Comparison of ENCODE assay signal across 8 cellular contexts in the genomic region with DNA sequence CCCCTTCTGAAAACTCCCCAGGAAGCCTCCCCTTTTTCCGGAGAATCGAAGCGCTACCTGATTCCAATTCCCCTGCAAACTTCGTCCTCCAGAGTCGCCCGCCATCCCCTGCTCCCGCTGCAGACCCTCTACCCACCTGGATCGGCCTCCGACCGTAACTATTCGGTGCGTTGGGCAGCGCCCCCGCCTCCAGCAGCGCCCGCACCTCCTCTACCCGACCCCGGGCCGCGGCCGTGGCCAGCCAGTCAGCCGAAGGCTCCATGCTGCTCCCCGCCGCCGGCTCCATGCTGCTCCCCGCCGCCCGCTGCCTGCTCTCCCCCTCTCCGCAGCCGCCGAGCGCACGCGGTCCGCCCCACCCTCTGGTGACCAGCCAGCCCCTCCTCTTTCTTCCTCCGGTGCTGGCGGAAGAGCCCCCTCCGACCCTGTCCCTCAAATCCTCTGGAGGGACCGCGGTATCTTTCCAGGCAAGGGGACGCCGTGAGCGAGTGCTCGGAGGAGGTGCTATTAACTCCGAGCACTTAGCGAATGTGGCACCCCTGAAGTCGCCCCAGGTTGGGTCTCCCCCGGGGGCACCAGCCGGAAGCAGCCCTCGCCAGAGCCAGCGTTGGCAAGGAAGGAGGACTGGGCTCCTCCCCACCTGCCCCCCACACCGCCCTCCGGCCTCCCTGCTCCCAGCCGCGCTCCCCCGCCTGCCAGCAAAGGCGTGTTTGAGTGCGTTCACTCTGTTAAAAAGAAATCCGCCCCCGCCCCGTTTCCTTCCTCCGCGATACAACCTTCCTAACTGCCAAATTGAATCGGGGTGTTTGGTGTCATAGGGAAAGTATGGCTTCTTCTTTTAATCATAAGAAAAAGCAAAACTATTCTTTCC. TPM values are rescaled to one million over a fixed set of nuclear protein-coding genes. Genes with fewer than 3 reads are reported as not detected.
DNase-seq lines count a peak whose midpoint lies in the region; ATAC-seq lines count a peak whose summit lies in the region.

No MANE protein-coding gene starts in this region.

- H3K27me3 Mint-ChIP-seq in activated T-helper 17 cell treated with anti-CD3 and anti-CD28 coated beads, Interleukin-2, amount 50 U/mL, for 72 hours, result peaks cover 80% of the 10 kb centered on the region

- peak; percentile 68 for ATAC-seq in HG02885 (IDR thresholded peaks at IDR 0.05; ENCODE audit: poor library complexity, unreplicated experiment)
- peak; percentile 73 for ATAC-seq in activated T-helper 17 cell treated with anti-CD3 and anti-CD28 coated beads, Interleukin-2, amount 50 U/mL, for 72 hours (replicated peaks)
- ATAC-seq in left cardiac atrium, result peak; percentile 75 to 81

- H3K4me3 Mint-ChIP-seq in activated T-helper 17 cell treated with anti-CD3 and anti-CD28 coated beads, Interleukin-2, amount 50 U/mL, for 72 hours, result peak overlapping the region; percentile 71

- peaks cover 35% of the 10 kb centered on the region for H3K36me3 Mint-ChIP-seq in activated T-helper 17 cell treated with anti-CD3 and anti-CD28 coated beads, Interleukin-2, amount 50 U/mL, for 72 hours (ENCODE audit: low read depth)

- H3K9me3 Mint-ChIP-seq in activated T-helper 17 cell treated with anti-CD3 and anti-CD28 coated beads, Interleukin-2, amount 50 U/mL, for 72 hours, result no peaks in the 10 kb centered on the region

- peaks cover 15% of the 10 kb centered on the region for H3K4me1 Mint-ChIP-seq in activated T-helper 17 cell treated with anti-CD3 and anti-CD28 coated beads, Interleukin-2, amount 50 U/mL, for 72 hours

- no peak overlapping the region for H3K27ac Mint-ChIP-seq in activated T-helper 17 cell treated with anti-CD3 and anti-CD28 coated beads, Interleukin-2, amount 50 U/mL, for 72 hours

- intact Hi-C loops in left cardiac atrium (cut with DNase I), result no loop called here
- intact Hi-C loops in posterior vena cava (cut with DNase I), result no loop called here

- peak; percentile 63 for DNase-seq in activated CD4-positive, alpha-beta T cell treated with anti-CD3 and anti-CD28 coated beads for 4 hours
- no peak for DNase-seq in activated CD4-positive, alpha-beta T cell treated with anti-CD3 and anti-CD28 coated beads for 1 hour
- DNase-seq in NCI-H345 (lab: John Stamatoyannopoulos, UW) (peak; percentile 89), left cardiac atrium (no peak), retina (peak; percentile 77), posterior vena cava (ENCODE audit: low spot score) (no peak)

RNA-seq across cellular contexts. Expression of a gene that starts 19.4 kb away (rescaled TPM):
- 1 to 10 TPM; 4.7 to 6.4 TPM for total RNA-seq in activated T-helper 17 cell treated with anti-CD3 and anti-CD28 coated beads, Interleukin-2, amount 50 U/mL, for 72 hours
- total RNA-seq in left cardiac atrium, result under 1 TPM in 1 of 2 donors, not detected in 1; 0.24 TPM
- 1 to 10 TPM in 1 of 2 donors, under 1 TPM in 1; 0.81 to 1.4 TPM for total RNA-seq in posterior vena cava

RNA-seq across cellular contexts. Expression of a gene that starts 19.8 kb away (rescaled TPM):
- total RNA-seq in activated T-helper 17 cell treated with anti-CD3 and anti-CD28 coated beads, Interleukin-2, amount 50 U/mL, for 72 hours, result under 1 TPM; 0.64 to 0.93 TPM
- total RNA-seq in left cardiac atrium (under 1 TPM in 1 of 2 donors, not detected in 1; 0.13 TPM), posterior vena cava (under 1 TPM; 0.65 to 1.00 TPM)

RNA-seq across cellular contexts. Expression of a gene that starts 34.3 kb away (rescaled TPM):
- under 1 TPM; 0.19 to 0.76 TPM for total RNA-seq in activated T-helper 17 cell treated with anti-CD3 and anti-CD28 coated beads, Interleukin-2, amount 50 U/mL, for 72 hours
- total RNA-seq in left cardiac atrium (1 to 10 TPM; 3.6 to 7.9 TPM), posterior vena cava (1 to 10 TPM; 7.1 to 8.2 TPM)

Comparison
In these comparisons a context has a peak if more than half of its experiments do, and no peak if none do; other contexts are left out.
1. DNase-seq: peak in activated CD4-positive, alpha-beta T cell treated with anti-CD3 and anti-CD28 coated beads for 4 hours (2 of 2), NCI-H345 (single experiment) and retina (single experiment); none in activated CD4-positive, alpha-beta T cell treated with anti-CD3 and anti-CD28 coated beads for 1 hour (single experiment), left cardiac atrium (single experiment) and posterior vena cava (single experiment).
2. Peak in every context shown above with its lines, with median percentiles within 50 percentile points of each other: ATAC-seq.